2 cellular contexts compared by ENCODE assay signal in the genomic region with DNA sequence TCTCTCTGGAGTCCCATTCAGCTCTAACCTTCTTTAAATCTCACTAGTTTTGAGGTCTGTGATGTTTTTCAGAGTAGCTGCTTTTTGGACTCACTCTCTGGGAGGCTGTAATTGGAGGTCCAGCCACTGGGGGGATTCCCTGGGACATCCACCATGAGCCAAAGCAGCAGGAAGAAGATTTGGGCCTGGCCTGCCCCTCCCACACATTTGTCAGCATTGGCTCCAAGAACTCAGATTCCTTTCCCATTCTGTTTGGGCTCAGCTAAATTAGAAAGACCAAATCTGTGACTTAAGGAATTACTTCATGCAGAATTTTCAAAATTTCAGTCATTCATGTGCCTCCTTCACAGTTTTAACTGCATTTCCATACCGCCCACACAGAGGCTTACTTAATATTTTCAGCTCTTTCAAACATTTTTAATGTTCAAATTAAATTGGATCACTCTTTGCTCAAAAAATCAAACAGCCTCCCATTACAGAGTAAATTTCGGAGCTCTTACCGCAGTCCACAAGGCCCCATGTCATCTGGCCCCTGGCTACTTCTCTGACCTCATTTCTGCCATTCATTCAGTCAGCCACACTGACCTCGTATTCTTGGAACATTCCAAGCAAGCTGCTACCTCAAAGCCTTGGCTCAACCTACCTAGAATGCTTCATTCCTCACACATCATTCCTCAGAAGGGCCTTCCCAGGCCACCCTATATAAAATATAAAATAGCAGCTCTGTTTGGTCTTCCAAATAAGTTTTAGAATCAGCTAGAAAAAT.
TF ChIP-seq lines count a peak whose summit lies in the region.

No MANE protein-coding gene starts in this region.

TF ChIP-seq in liver, 16 proteins besides CTCF, POLR2A, EP300 and RAD21 (continued from another document):
- TF ChIP-seq, protein P1, sequence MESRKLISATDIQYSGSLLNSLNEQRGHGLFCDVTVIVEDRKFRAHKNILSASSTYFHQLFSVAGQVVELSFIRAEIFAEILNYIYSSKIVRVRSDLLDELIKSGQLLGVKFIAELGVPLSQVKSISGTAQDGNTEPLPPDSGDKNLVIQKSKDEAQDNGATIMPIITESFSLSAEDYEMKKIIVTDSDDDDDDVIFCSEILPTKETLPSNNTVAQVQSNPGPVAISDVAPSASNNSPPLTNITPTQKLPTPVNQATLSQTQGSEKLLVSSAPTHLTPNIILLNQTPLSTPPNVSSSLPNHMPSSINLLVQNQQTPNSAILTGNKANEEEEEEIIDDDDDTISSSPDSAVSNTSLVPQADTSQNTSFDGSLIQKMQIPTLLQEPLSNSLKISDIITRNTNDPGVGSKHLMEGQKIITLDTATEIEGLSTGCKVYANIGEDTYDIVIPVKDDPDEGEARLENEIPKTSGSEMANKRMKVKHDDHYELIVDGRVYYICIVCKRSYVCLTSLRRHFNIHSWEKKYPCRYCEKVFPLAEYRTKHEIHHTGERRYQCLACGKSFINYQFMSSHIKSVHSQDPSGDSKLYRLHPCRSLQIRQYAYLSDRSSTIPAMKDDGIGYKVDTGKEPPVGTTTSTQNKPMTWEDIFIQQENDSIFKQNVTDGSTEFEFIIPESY (IDR thresholded peaks at IDR 0.05), result no peak
- TF ChIP-seq YY1 (IDR thresholded peaks at IDR 0.05) (no peak), GABPA (IDR thresholded peaks at IDR 0.05 in 1 of 2, conservative IDR thresholded peaks at IDR 0.05 in 1 of 2) (no peak), RXRA (IDR thresholded peaks at IDR 0.05) (no peak), NR2F2 (IDR thresholded peaks at IDR 0.05) (no peak)

TF ChIP-seq in HepG2, 621 proteins besides CTCF, POLR2A, EP300 and RAD21 (continued from another document):
- no peak for TF ChIP-seq SNAPC2 (CRISPR knock-in tag; IDR thresholded peaks at IDR 0.05)
- TF ChIP-seq TCF12 (IDR thresholded peaks at IDR 0.05), result no peak
- no peak for TF ChIP-seq TCF12 (CRISPR knock-in tag; IDR thresholded peaks at IDR 0.05)
- no peak for TF ChIP-seq NFYC (CRISPR knock-in tag; IDR thresholded peaks at IDR 0.05)
- TF ChIP-seq, protein P2, sequence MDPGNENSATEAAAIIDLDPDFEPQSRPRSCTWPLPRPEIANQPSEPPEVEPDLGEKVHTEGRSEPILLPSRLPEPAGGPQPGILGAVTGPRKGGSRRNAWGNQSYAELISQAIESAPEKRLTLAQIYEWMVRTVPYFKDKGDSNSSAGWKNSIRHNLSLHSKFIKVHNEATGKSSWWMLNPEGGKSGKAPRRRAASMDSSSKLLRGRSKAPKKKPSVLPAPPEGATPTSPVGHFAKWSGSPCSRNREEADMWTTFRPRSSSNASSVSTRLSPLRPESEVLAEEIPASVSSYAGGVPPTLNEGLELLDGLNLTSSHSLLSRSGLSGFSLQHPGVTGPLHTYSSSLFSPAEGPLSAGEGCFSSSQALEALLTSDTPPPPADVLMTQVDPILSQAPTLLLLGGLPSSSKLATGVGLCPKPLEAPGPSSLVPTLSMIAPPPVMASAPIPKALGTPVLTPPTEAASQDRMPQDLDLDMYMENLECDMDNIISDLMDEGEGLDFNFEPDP (CRISPR knock-in tag; conservative IDR thresholded peaks at IDR 0.05), result no peak
- TF ChIP-seq ZNF614 (CRISPR knock-in tag; IDR thresholded peaks at IDR 0.05; ENCODE audit: borderline replicate concordance), result no peak
- TF ChIP-seq, protein P3, sequence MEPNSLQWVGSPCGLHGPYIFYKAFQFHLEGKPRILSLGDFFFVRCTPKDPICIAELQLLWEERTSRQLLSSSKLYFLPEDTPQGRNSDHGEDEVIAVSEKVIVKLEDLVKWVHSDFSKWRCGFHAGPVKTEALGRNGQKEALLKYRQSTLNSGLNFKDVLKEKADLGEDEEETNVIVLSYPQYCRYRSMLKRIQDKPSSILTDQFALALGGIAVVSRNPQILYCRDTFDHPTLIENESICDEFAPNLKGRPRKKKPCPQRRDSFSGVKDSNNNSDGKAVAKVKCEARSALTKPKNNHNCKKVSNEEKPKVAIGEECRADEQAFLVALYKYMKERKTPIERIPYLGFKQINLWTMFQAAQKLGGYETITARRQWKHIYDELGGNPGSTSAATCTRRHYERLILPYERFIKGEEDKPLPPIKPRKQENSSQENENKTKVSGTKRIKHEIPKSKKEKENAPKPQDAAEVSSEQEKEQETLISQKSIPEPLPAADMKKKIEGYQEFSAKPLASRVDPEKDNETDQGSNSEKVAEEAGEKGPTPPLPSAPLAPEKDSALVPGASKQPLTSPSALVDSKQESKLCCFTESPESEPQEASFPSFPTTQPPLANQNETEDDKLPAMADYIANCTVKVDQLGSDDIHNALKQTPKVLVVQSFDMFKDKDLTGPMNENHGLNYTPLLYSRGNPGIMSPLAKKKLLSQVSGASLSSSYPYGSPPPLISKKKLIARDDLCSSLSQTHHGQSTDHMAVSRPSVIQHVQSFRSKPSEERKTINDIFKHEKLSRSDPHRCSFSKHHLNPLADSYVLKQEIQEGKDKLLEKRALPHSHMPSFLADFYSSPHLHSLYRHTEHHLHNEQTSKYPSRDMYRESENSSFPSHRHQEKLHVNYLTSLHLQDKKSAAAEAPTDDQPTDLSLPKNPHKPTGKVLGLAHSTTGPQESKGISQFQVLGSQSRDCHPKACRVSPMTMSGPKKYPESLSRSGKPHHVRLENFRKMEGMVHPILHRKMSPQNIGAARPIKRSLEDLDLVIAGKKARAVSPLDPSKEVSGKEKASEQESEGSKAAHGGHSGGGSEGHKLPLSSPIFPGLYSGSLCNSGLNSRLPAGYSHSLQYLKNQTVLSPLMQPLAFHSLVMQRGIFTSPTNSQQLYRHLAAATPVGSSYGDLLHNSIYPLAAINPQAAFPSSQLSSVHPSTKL (CRISPR knock-in tag; IDR thresholded peaks at IDR 0.05), result no peak
- no peak for TF ChIP-seq ZKSCAN5 (CRISPR knock-in tag; IDR thresholded peaks at IDR 0.05)
- no peak for TF ChIP-seq SMAD9 (CRISPR knock-in tag; IDR thresholded peaks at IDR 0.05)
